ENCODE assay signal across 19 cellular contexts in the genomic region with DNA sequence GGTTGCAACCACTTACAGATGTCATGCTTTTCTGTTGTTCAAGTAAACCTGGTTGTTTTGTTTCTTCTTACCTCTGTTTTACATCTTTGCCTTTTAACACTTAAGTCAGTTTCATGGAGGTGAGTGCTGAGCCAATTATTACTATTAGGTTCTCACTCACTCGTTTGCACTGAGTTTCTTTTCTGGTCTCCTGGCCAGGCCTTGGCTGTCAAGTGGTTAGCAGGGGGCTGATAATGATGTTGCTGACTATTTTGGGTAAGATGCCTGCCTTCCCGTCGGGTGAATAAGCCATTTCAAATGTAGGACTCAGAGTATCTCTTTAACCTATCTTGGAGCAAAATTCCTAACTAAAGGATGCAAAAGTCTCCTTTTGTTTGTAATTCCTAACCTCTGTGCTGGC.
A peak's percentile ranks its signal among the peaks of the same experiment; 100 is the strongest.
DNase-seq lines count a peak whose midpoint lies in the region; ATAC-seq and TF ChIP-seq lines count a peak whose summit lies in the region.
"Had no signal": no experiment of that assay in that cellular context is flagged by ENCODE, and none has a peak within 500 bp of the region (broad histone marks: within the 10 kb centered on the region; RNA-seq: fewer than 3 reads in every experiment).

No MANE protein-coding gene starts in this region.

- CTCF ChIA-PET in CD8-positive, alpha-beta T cell (lab: Charles Lee): interaction anchor here (0.7 kb wide), 1 partner anchor 13 kb away, joined by 3 read pairs; no protein-coding TSS in a partner anchor

- no peak overlapping the region for H3K4me3 ChIP-seq in CD8-positive, alpha-beta T cell (ENCODE audit: low read depth, low read length)
- no peak overlapping the region for H3K4me3 ChIP-seq in mucosa of descending colon
- H3K4me3 ChIP-seq: sigmoid colon had no signal

- H3K27me3 ChIP-seq in CD8-positive, alpha-beta T cell (ENCODE audit: insufficient read depth, low read length): no peaks in the 10 kb centered on the region
- H3K27me3 ChIP-seq: sigmoid colon had no signal

- no peak overlapping the region for H3K4me3 Mint-ChIP-seq in CD8-positive, alpha-beta T cell
- H3K4me3 Mint-ChIP-seq in IgD-negative memory B cell (peak overlapping the region in 1 of 4 donors; percentile 7), osteocyte (ENCODE audit: unreplicated experiment) (no peak overlapping the region)
- H3K4me3 Mint-ChIP-seq: activated naive CD8-positive, alpha-beta T cell treated with anti-CD3 and anti-CD28 coated beads, Interleukin-2, amount 10 ng/mL, durations not matched to agents 7 days and 5 days had no signal

- no peak for DNase-seq in CD8-positive, alpha-beta T cell
- no peak for DNase-seq in Right ventricle myocardium superior
- DNase-seq in osteocyte (ENCODE audit: extremely low spot score, unreplicated experiment): no peak
- no peak for DNase-seq in effector CD4-positive, alpha-beta T cell
- no peak for DNase-seq in mucosa of descending colon
- DNase-seq: activated naive CD8-positive, alpha-beta T cell treated with anti-CD3 and anti-CD28 coated beads, Interleukin-2, amount 10 ng/mL, durations not matched to agents 7 days and 5 days; DMS 273 treated with DMSO at 0.1 percent for 48 hours; effector memory CD4-positive, alpha-beta T cell; GOT3; kidney glomerular epithelial cell; midbrain; NCI-H1694; NK-92 treated with Interleukin-12 subunit alpha and Interleukin-12 subunit beta, amount 100 ng/mL, for 24 hours; sigmoid colon; stimulated activated CD4-positive, alpha-beta T cell treated with anti-CD3 and anti-CD28 coated beads, Interleukin-1b, Interleukin-23, amount 100 ng/mL, for 48 hours; substantia nigra had no signal

- no peak overlapping the region for H3K27ac ChIP-seq in CD8-positive, alpha-beta T cell (ENCODE audit: low read depth, low read length)

- H3K4me1 Mint-ChIP-seq in CD8-positive, alpha-beta T cell (ENCODE audit: low read depth): peaks cover 41% of the 10 kb centered on the region
- peaks cover 36 to 46% (median 43%) of the 10 kb centered on the region in 3 donors for H3K4me1 Mint-ChIP-seq in IgD-negative memory B cell
- H3K4me1 Mint-ChIP-seq in osteocyte (ENCODE audit: unreplicated experiment): peaks cover 13% of the 10 kb centered on the region

- POLR2A ChIA-PET in CD8-positive, alpha-beta T cell (lab: Charles Lee): no interaction called here

- no peak for ATAC-seq in CD8-positive, alpha-beta T cell
- ATAC-seq in Right ventricle myocardium superior (ENCODE audit: poor library complexity) (peak; percentile 55), mucosa of descending colon (no peak), HG03039 (IDR thresholded peaks at IDR 0.05; ENCODE audit: unreplicated experiment) (no peak)
- ATAC-seq: HepG2 had no signal

- H3K9me3 ChIP-seq in CD8-positive, alpha-beta T cell (ENCODE audit: low read length): no peaks in the 10 kb centered on the region
- H3K9me3 ChIP-seq in mucosa of descending colon: no peaks in the 10 kb centered on the region
- H3K9me3 ChIP-seq: sigmoid colon had no signal

- H3K36me3 Mint-ChIP-seq in CD8-positive, alpha-beta T cell: peaks cover 98% of the 10 kb centered on the region
- H3K36me3 Mint-ChIP-seq in IgD-negative memory B cell (peaks cover 4% of the 10 kb centered on the region), osteocyte (ENCODE audit: unreplicated experiment) (peaks cover 66% of the 10 kb centered on the region)

- peaks cover 70% of the 10 kb centered on the region for H3K36me3 ChIP-seq in CD8-positive, alpha-beta T cell (ENCODE audit: insufficient read depth, low read length)
- peaks cover 7% of the 10 kb centered on the region for H3K36me3 ChIP-seq in mucosa of descending colon (ENCODE audit: low read depth)

- intact Hi-C loops in CD8-positive, alpha-beta T cell (cut with DNase I, micrococcal nuclease): loop anchor here in 1 of 2 experiments (2.0 kb wide), 1 partner anchor 13 kb away; no protein-coding TSS in a partner anchor
- intact Hi-C loops in Right ventricle myocardium superior (cut with DNase I) (no loop called here), mucosa of descending colon (cut with DNase I, micrococcal nuclease) (no loop called here)

- peak overlapping the region; percentile 84 for H3K27ac Mint-ChIP-seq in CD8-positive, alpha-beta T cell
- H3K27ac Mint-ChIP-seq in IgD-negative memory B cell (peak overlapping the region; percentile 47 to 83 (median 54)), osteocyte (ENCODE audit: unreplicated experiment) (peak overlapping the region; percentile 34)
- H3K27ac Mint-ChIP-seq: activated naive CD8-positive, alpha-beta T cell treated with anti-CD3 and anti-CD28 coated beads, Interleukin-2, amount 10 ng/mL, durations not matched to agents 7 days and 5 days had no signal

- no peaks in the 10 kb centered on the region for H3K9me3 Mint-ChIP-seq in CD8-positive, alpha-beta T cell
- H3K9me3 Mint-ChIP-seq in IgD-negative memory B cell: no peaks in the 10 kb centered on the region
- H3K9me3 Mint-ChIP-seq in osteocyte (ENCODE audit: unreplicated experiment): no peaks in the 10 kb centered on the region
- H3K9me3 Mint-ChIP-seq: activated naive CD8-positive, alpha-beta T cell treated with anti-CD3 and anti-CD28 coated beads, Interleukin-2, amount 10 ng/mL, durations not matched to agents 7 days and 5 days had no signal

- TF ChIP-seq CTCF in CD8-positive, alpha-beta T cell (IDR thresholded peaks at IDR 0.05): no peak
- TF ChIP-seq CTCF in osteocyte (IDR thresholded peaks at IDR 0.05): no peak
- TF ChIP-seq CTCF in mucosa of descending colon (IDR thresholded peaks at IDR 0.05): no peak

- no peaks in the 10 kb centered on the region for H3K4me1 ChIP-seq in CD8-positive, alpha-beta T cell (ENCODE audit: insufficient read depth, low read length)
- no peaks in the 10 kb centered on the region for H3K4me1 ChIP-seq in mucosa of descending colon (ENCODE audit: low read depth)
- H3K4me1 ChIP-seq: sigmoid colon had no signal

- no peaks in the 10 kb centered on the region for H3K27me3 Mint-ChIP-seq in CD8-positive, alpha-beta T cell (ENCODE audit: low read depth)
- H3K27me3 Mint-ChIP-seq in IgD-negative memory B cell: no peaks in the 10 kb centered on the region
- H3K27me3 Mint-ChIP-seq in osteocyte (ENCODE audit: unreplicated experiment): no peaks in the 10 kb centered on the region
- H3K27me3 Mint-ChIP-seq: activated naive CD8-positive, alpha-beta T cell treated with anti-CD3 and anti-CD28 coated beads, Interleukin-2, amount 10 ng/mL, durations not matched to agents 7 days and 5 days had no signal

Comparison
In these comparisons a context has a peak if more than half of its experiments do, and no peak if none do; other contexts are left out.
1. H3K27ac Mint-ChIP-seq: peak in every context shown above with its lines; median percentile 84 in CD8-positive, alpha-beta T cell; 54 in IgD-negative memory B cell; 34 in osteocyte.